ENCODE assay signal across 1 cellular context in the genomic region with DNA sequence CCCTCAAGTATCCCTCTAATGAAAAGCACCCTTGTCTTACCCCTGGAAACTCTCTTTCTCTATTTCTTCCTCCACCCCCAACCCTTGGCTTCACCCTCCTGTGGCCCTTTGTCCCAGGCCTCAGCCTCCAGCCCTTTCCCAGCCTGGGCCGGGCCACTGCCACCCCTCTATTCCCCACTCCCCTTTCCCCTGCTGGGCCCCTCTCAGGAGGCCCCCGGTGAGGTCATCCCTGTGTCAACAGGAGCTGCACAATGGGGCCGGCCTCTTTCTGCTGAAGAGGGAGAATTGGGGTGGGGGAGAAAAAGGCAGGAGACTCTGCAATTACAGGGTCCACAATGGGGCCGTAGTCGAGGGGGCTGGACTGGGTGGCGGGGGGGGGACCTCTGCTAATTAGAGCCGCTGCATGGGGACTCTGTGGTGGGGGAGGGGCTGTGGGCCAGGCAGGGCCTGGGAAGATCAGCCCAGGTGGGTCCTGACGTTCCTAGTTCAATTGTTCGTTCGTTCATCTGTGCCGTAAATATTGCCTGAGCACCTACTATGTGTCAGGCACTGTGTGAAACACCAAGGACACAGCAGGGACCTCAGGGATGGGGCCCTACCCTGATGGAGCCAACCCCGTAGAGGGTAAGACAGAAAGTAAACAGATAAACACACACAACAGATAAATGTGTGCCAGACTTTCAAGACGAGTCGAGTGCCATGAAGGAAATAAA.
TF ChIP-seq lines count a peak whose summit lies in the region.

No MANE protein-coding gene starts in this region.

TF ChIP-seq in HepG2, 621 proteins besides CTCF, POLR2A, EP300 and RAD21 (continued from another document and continues in another):
- TF ChIP-seq TAF1 (CRISPR knock-in tag; IDR thresholded peaks at IDR 0.05): no peak
- no peak for TF ChIP-seq CHCHD3 (CRISPR knock-in tag; IDR thresholded peaks at IDR 0.05)
- no peak for TF ChIP-seq GTF2F1 (IDR thresholded peaks at IDR 0.05; ENCODE audit: low read length)
- TF ChIP-seq PHF21A (CRISPR knock-in tag; IDR thresholded peaks at IDR 0.05): peak; percentile 92
- TF ChIP-seq ZSCAN22 (CRISPR knock-in tag; IDR thresholded peaks at IDR 0.05): no peak
- TF ChIP-seq AGO2 (optimal IDR thresholded peaks at IDR 0.05; ENCODE audit: low read depth, low read length): no peak
- no peak for TF ChIP-seq TGIF2 (CRISPR knock-in tag; IDR thresholded peaks at IDR 0.05)
- no peak for TF ChIP-seq TRIM24 (CRISPR knock-in tag; IDR thresholded peaks at IDR 0.05)
- TF ChIP-seq, protein P1, sequence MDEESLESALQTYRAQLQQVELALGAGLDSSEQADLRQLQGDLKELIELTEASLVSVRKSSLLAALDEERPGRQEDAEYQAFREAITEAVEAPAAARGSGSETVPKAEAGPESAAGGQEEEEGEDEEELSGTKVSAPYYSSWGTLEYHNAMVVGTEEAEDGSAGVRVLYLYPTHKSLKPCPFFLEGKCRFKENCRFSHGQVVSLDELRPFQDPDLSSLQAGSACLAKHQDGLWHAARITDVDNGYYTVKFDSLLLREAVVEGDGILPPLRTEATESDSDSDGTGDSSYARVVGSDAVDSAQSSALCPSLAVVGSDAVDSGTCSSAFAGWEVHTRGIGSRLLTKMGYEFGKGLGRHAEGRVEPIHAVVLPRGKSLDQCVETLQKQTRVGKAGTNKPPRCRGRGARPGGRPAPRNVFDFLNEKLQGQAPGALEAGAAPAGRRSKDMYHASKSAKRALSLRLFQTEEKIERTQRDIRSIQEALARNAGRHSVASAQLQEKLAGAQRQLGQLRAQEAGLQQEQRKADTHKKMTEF (CRISPR knock-in tag; IDR thresholded peaks at IDR 0.05): 0 out of 2 replicates have a peak, but pooled peaks have one; percentile 34
- TF ChIP-seq ZNF317 (CRISPR knock-in tag; IDR thresholded peaks at IDR 0.05): no peak
- TF ChIP-seq AKAP8 (CRISPR knock-in tag; IDR thresholded peaks at IDR 0.05): no peak
- TF ChIP-seq SP1 (IDR thresholded peaks at IDR 0.05): no peak
- 0 out of 2 replicates have a peak, but pooled peaks have one; percentile 33 for TF ChIP-seq SP1 (CRISPR knock-in tag; IDR thresholded peaks at IDR 0.05)
- no peak for TF ChIP-seq MAFG (CRISPR knock-in tag; IDR thresholded peaks at IDR 0.05)
- TF ChIP-seq SP4 (CRISPR knock-in tag; IDR thresholded peaks at IDR 0.05): no peak
- TF ChIP-seq ZSCAN12 (CRISPR knock-in tag; IDR thresholded peaks at IDR 0.05): no peak
- TF ChIP-seq TCF7L2 (IDR thresholded peaks at IDR 0.05; ENCODE audit: low read depth, low read length): no peak
- no peak for TF ChIP-seq NFE2L1 (CRISPR knock-in tag; IDR thresholded peaks at IDR 0.05; ENCODE audit: borderline replicate concordance)
- TF ChIP-seq, protein P2, sequence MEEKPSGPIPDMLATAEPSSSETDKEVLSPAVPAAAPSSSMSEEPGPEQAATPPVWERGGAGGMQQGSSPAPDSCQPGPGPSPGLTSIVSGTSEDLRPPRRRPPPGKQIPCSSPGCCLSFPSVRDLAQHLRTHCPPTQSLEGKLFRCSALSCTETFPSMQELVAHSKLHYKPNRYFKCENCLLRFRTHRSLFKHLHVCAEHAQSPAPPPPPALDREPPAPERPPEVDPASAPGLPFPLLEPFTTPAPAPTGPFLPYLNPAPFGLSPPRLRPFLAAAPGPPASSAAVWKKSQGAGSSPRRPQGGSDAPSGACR (CRISPR knock-in tag; IDR thresholded peaks at IDR 0.05): no peak
- TF ChIP-seq ZNF496 (CRISPR knock-in tag; IDR thresholded peaks at IDR 0.05; ENCODE audit: insufficient replicate concordance): no peak
- TF ChIP-seq NRL (CRISPR knock-in tag; IDR thresholded peaks at IDR 0.05; ENCODE audit: borderline replicate concordance): 0 out of 2 replicates have a peak, but pooled peaks have one; percentile 47
- no peak for TF ChIP-seq BORCS8-MEF2B (CRISPR knock-in tag; IDR thresholded peaks at IDR 0.05)
- no peak for TF ChIP-seq REXO4 (CRISPR knock-in tag; IDR thresholded peaks at IDR 0.05; ENCODE audit: borderline replicate concordance)
- TF ChIP-seq RXRA (CRISPR knock-in tag; IDR thresholded peaks at IDR 0.05): peak; percentile 80; the same call in 1 of the 2 replicates
- peak; percentile 67 for TF ChIP-seq SAP130 (CRISPR knock-in tag; IDR thresholded peaks at IDR 0.05; ENCODE audit: low read depth)
- TF ChIP-seq ZNF607 (CRISPR knock-in tag; IDR thresholded peaks at IDR 0.05; ENCODE audit: borderline replicate concordance): no peak
- TF ChIP-seq PITX1 (CRISPR knock-in tag; IDR thresholded peaks at IDR 0.05): no peak
- TF ChIP-seq KAT2B (IDR thresholded peaks at IDR 0.05; ENCODE audit: borderline replicate concordance, low read depth, low read length): no peak
- peak; percentile 54; the same call in 1 of the 2 replicates for TF ChIP-seq HMG20A (CRISPR knock-in tag; IDR thresholded peaks at IDR 0.05; ENCODE audit: borderline replicate concordance)
- peak; percentile 23 to 53; a peak in 3 of 4 replicates for TF ChIP-seq MAFK (conservative IDR thresholded peaks at IDR 0.05 in 1 of 2, IDR thresholded peaks at IDR 0.05 in 1 of 2; ENCODE audit: low read length in 2 of 2)
- no peak for TF ChIP-seq SP140L (CRISPR knock-in tag; IDR thresholded peaks at IDR 0.05; ENCODE audit: borderline replicate concordance)
- TF ChIP-seq ZNF749 (CRISPR knock-in tag; IDR thresholded peaks at IDR 0.05; ENCODE audit: borderline replicate concordance): no peak
- TF ChIP-seq, protein P3, sequence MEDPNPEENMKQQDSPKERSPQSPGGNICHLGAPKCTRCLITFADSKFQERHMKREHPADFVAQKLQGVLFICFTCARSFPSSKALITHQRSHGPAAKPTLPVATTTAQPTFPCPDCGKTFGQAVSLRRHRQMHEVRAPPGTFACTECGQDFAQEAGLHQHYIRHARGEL (CRISPR knock-in tag; IDR thresholded peaks at IDR 0.05): no peak
- TF ChIP-seq ZNF781 (CRISPR knock-in tag; IDR thresholded peaks at IDR 0.05; ENCODE audit: borderline replicate concordance, not compliant biosample characterization): no peak
- TF ChIP-seq ZFX (CRISPR knock-in tag; IDR thresholded peaks at IDR 0.05; ENCODE audit: low read depth): peak; percentile 76
- no peak for TF ChIP-seq ARNT2 (CRISPR knock-in tag; IDR thresholded peaks at IDR 0.05; ENCODE audit: low read depth)
- no peak for TF ChIP-seq ZNF549 (CRISPR knock-in tag; IDR thresholded peaks at IDR 0.05)
- TF ChIP-seq SMYD3 (CRISPR knock-in tag; IDR thresholded peaks at IDR 0.05): no peak
- no peak for TF ChIP-seq ZNF253 (CRISPR knock-in tag; IDR thresholded peaks at IDR 0.05; ENCODE audit: borderline replicate concordance)
- no peak for TF ChIP-seq PLRG1 (conservative IDR thresholded peaks at IDR 0.05)
- TF ChIP-seq, protein P4, sequence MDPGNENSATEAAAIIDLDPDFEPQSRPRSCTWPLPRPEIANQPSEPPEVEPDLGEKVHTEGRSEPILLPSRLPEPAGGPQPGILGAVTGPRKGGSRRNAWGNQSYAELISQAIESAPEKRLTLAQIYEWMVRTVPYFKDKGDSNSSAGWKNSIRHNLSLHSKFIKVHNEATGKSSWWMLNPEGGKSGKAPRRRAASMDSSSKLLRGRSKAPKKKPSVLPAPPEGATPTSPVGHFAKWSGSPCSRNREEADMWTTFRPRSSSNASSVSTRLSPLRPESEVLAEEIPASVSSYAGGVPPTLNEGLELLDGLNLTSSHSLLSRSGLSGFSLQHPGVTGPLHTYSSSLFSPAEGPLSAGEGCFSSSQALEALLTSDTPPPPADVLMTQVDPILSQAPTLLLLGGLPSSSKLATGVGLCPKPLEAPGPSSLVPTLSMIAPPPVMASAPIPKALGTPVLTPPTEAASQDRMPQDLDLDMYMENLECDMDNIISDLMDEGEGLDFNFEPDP (CRISPR knock-in tag; conservative IDR thresholded peaks at IDR 0.05): no peak
- TF ChIP-seq, protein P5, sequence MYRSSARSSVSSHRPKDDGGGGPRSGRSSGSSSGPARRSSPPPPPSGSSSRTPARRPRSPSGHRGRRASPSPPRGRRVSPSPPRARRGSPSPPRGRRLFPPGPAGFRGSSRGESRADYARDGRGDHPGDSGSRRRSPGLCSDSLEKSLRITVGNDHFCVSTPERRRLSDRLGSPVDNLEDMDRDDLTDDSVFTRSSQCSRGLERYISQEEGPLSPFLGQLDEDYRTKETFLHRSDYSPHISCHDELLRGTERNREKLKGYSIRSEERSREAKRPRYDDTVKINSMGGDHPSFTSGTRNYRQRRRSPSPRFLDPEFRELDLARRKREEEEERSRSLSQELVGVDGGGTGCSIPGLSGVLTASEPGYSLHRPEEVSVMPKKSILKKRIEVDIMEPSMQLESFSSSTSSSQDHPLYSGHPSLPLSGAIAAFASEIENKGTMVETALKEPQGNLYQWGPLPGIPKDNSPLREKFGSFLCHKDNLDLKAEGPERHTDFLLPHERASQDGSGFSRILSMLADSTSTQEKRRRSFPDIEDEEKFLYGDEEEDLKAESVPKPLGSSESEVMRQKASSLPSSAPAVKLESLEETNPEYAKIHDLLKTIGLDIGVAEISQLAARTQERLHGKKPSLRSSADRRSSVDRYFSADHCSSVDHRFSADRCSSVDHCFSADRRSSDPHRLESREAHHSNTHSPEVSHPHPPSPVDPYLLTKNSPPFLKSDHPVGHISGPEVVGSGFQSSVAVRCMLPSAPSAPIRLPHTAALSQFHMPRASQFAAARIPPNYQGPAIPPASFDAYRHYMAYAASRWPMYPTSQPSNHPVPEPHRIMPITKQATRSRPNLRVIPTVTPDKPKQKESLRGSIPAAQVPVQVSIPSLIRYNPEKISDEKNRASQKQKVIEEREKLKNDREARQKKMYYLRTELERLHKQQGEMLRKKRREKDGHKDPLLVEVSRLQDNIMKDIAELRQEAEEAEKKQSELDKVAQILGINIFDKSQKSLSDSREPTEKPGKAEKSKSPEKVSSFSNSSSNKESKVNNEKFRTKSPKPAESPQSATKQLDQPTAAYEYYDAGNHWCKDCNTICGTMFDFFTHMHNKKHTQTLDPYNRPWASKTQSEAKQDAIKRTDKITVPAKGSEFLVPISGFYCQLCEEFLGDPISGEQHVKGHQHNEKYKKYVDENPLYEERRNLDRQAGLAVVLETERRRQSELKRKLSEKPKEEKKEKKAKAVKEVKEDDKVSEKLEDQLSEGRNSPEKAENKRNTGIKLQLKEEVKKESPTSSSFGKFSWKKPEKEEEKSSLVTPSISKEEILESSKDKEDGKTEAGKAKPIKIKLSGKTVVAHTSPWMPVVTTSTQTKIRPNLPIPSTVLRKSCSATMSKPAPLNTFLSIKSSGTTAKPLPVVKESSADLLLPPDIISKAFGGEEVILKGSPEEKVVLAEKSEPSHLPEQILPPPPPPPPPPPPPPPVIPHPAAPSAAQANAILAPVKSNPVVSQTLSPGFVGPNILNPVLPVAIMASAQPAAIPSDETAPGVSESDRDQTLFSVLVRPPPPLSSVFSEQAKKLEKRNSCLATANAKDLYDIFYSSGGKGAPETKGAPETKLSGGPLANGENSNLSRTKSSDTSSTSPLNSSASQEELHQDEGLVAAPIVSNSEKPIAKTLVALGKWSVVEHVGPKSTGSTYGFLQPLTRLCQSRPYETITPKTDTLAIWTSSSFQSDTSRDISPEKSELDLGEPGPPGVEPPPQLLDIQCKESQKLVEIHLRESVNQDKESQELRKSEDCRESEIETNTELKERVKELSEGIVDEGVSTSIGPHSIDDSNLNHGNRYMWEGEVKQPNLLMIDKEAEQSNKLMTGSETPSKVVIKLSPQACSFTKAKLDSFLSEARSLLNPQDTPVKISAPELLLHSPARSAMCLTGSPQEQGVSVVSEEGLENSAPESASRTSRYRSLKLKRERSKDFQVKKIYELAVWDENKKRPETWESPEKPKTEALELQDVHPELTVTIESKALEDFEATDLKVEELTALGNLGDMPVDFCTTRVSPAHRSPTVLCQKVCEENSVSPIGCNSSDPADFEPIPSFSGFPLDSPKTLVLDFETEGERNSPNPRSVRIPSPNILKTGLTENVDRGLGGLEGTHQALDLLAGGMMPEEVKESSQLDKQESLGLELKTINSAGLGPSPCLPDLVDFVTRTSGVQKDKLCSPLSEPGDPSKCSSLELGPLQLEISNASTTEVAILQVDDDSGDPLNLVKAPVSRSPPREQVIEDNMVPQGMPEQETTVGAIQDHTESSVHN (CRISPR knock-in tag; IDR thresholded peaks at IDR 0.05): no peak
- TF ChIP-seq, protein P6, sequence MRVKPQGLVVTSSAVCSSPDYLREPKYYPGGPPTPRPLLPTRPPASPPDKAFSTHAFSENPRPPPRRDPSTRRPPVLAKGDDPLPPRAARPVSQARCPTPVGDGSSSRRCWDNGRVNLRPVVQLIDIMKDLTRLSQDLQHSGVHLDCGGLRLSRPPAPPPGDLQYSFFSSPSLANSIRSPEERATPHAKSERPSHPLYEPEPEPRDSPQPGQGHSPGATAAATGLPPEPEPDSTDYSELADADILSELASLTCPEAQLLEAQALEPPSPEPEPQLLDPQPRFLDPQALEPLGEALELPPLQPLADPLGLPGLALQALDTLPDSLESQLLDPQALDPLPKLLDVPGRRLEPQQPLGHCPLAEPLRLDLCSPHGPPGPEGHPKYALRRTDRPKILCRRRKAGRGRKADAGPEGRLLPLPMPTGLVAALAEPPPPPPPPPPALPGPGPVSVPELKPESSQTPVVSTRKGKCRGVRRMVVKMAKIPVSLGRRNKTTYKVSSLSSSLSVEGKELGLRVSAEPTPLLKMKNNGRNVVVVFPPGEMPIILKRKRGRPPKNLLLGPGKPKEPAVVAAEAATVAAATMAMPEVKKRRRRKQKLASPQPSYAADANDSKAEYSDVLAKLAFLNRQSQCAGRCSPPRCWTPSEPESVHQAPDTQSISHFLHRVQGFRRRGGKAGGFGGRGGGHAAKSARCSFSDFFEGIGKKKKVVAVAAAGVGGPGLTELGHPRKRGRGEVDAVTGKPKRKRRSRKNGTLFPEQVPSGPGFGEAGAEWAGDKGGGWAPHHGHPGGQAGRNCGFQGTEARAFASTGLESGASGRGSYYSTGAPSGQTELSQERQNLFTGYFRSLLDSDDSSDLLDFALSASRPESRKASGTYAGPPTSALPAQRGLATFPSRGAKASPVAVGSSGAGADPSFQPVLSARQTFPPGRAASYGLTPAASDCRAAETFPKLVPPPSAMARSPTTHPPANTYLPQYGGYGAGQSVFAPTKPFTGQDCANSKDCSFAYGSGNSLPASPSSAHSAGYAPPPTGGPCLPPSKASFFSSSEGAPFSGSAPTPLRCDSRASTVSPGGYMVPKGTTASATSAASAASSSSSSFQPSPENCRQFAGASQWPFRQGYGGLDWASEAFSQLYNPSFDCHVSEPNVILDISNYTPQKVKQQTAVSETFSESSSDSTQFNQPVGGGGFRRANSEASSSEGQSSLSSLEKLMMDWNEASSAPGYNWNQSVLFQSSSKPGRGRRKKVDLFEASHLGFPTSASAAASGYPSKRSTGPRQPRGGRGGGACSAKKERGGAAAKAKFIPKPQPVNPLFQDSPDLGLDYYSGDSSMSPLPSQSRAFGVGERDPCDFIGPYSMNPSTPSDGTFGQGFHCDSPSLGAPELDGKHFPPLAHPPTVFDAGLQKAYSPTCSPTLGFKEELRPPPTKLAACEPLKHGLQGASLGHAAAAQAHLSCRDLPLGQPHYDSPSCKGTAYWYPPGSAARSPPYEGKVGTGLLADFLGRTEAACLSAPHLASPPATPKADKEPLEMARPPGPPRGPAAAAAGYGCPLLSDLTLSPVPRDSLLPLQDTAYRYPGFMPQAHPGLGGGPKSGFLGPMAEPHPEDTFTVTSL (CRISPR knock-in tag; IDR thresholded peaks at IDR 0.05; ENCODE audit: borderline replicate concordance): 0 out of 2 replicates have a peak, but pooled peaks have one; percentile 25
- TF ChIP-seq NFATC3 (CRISPR knock-in tag; IDR thresholded peaks at IDR 0.05): no peak
- no peak for TF ChIP-seq NFYC (CRISPR knock-in tag; IDR thresholded peaks at IDR 0.05)
